ENCODE assay signal across 8 cellular contexts in genomic region chr10:118341678-118342637, GRCh38. TPM values are rescaled to one million over a fixed set of nuclear protein-coding genes. Genes with fewer than 3 reads are reported as not detected.
A peak's percentile ranks its signal among the peaks of the same experiment; 100 is the strongest.
DNase-seq lines count a peak whose midpoint lies in the region; ATAC-seq and TF ChIP-seq lines count a peak whose summit lies in the region.

TSS of gene FAM204A (minus strand) at chr10:118342324. CDS start at chr10:118336415, 5,909 bp downstream.

- H3K36me3 ChIP-seq in esophagus (ENCODE audit: control insufficient read depth in 2 of 2, insufficient read depth in 2 of 2, low read length in 1 of 2) (no peaks in the 10 kb centered on the region), mucosa of stomach (ENCODE audit: control insufficient read depth, insufficient read depth, low read length) (no peaks in the 10 kb centered on the region)

- peak within 1 kb of the TSS; percentile 89 for H3K4me3 Mint-ChIP-seq in activated T-cell treated with anti-CD3 and anti-CD28 coated beads, Interleukin-2, amount 50 U/mL, for 24 hours

- DNase-seq in DMS153 treated with DMSO at 0.1 percent for 48 hours (lab: John Stamatoyannopoulos, UW; ENCODE audit: unreplicated experiment) (peak; percentile 72), KBM-7 (peak; percentile 97)
- DNase-seq in activated T-cell treated with anti-CD3 and anti-CD28 coated beads, Interleukin-2, amount 50 U/mL, for 24 hours, result peak; percentile 97
- peak; percentile 92 to 96 for DNase-seq in stimulated activated CD8-positive, alpha-beta memory T cell treated with anti-CD3 and anti-CD28 coated beads, Interleukin-7, amount 100 ng/mL, for 1 hour (ENCODE audit: low read depth in 2 of 2)

- H3K9ac ChIP-seq in mucosa of stomach (ENCODE audit: low read length), result peak within 1 kb of the TSS; percentile 96

- peaks cover 37% of the 10 kb centered on the region for H3K36me3 Mint-ChIP-seq in activated T-cell treated with anti-CD3 and anti-CD28 coated beads, Interleukin-2, amount 50 U/mL, for 24 hours (ENCODE audit: low read depth)

- peak; percentile 100 for ATAC-seq in GM21717 (IDR thresholded peaks at IDR 0.05; ENCODE audit: unreplicated experiment)

- WGBS in esophagus, 2 donors, result 1% methylated on average over 48 of the region's 48 CpGs

- H3K27ac ChIP-seq in esophagus (ENCODE audit: low read depth in 2 of 2, low read length in 1 of 2), result peak within 1 kb of the TSS; percentile 56 to 74

- no peaks in the 10 kb centered on the region for H3K27me3 Mint-ChIP-seq in activated T-cell treated with anti-CD3 and anti-CD28 coated beads, Interleukin-2, amount 50 U/mL, for 24 hours

- in situ Hi-C loops in KBM-7 (cut with MboI; ENCODE audit: low pct_unique_long_range_greater_than_20kb, low sequenced_read_pairs), result no loop called here

- H3K4me1 ChIP-seq in esophagus (ENCODE audit: control insufficient read depth in 2 of 2, insufficient read depth in 2 of 2, low read length in 1 of 2), result no peaks in the 10 kb centered on the region
- no peaks in the 10 kb centered on the region for H3K4me1 ChIP-seq in mucosa of stomach (ENCODE audit: control insufficient read depth, insufficient read depth, low read length)

- H3K9me3 ChIP-seq in esophagus (ENCODE audit: control insufficient read depth in 2 of 2, insufficient read depth in 1 of 2, low read depth in 1 of 2, low read length in 1 of 2) (no peaks in the 10 kb centered on the region), mucosa of stomach (ENCODE audit: control insufficient read depth, low read length) (no peaks in the 10 kb centered on the region)

- H3K27ac Mint-ChIP-seq in activated T-cell treated with anti-CD3 and anti-CD28 coated beads, Interleukin-2, amount 50 U/mL, for 24 hours, result peak within 1 kb of the TSS; percentile 94

- H3K4me1 Mint-ChIP-seq in activated T-cell treated with anti-CD3 and anti-CD28 coated beads, Interleukin-2, amount 50 U/mL, for 24 hours (ENCODE audit: low read depth), result peaks cover 51% of the 10 kb centered on the region

- H3K27me3 ChIP-seq in esophagus (ENCODE audit: control insufficient read depth in 1 of 2, insufficient read depth in 2 of 2, low read length in 2 of 2) (no peaks in the 10 kb centered on the region), mucosa of stomach (ENCODE audit: control insufficient read depth, insufficient read depth, low read length) (no peaks in the 10 kb centered on the region)

- peak within 1 kb of the TSS; percentile 67 to 92 for H3K4me3 ChIP-seq in esophagus (ENCODE audit: low read depth in 1 of 2, low read length in 2 of 2)
- H3K4me3 ChIP-seq in mucosa of stomach (ENCODE audit: low read length), result peak within 1 kb of the TSS; percentile 79

- no peaks in the 10 kb centered on the region for H3K9me3 Mint-ChIP-seq in activated T-cell treated with anti-CD3 and anti-CD28 coated beads, Interleukin-2, amount 50 U/mL, for 24 hours

TF ChIP-seq in PFSK-1, 5 proteins besides CTCF, POLR2A, EP300 and RAD21:
- TF ChIP-seq SIN3A (IDR thresholded peaks at IDR 0.05; ENCODE audit: borderline replicate concordance, insufficient read depth, low read length) (peak; percentile 54; the same call in 1 of the 2 replicates), FOXP2 (optimal IDR thresholded peaks at IDR 0.05; ENCODE audit: borderline replicate concordance, extremely low read depth, extremely low read length, insufficient read depth) (no peak), TAF1 (IDR thresholded peaks at IDR 0.05; ENCODE audit: borderline replicate concordance, insufficient read depth, low read length) (peak; percentile 95), POLR2AphosphoS5 (IDR thresholded peaks at IDR 0.05; ENCODE audit: low read depth, low read length) (peak; percentile 64; the same call in 1 of the 2 replicates)

RNA-seq across cellular contexts. Expression of gene FAM204A, which starts in this region (rescaled TPM):
- polyA plus RNA-seq in PFSK-1 (2012; ENCODE audit: insufficient read length, low read depth), result 18.1 TPM
- polyA plus RNA-seq in esophagus, result 10 to 100 TPM; 22.1 to 37.6 TPM

Comparison
In these comparisons a context has a peak if more than half of its experiments do, and no peak if none do; other contexts are left out.
1. Peak in every context shown above with its lines: DNase-seq, ATAC-seq, H3K4me3 ChIP-seq and H3K27ac ChIP-seq.